In genomic region chr10:25017247-25017590, GRCh38 we compare ENCODE assay signal across 8 cellular contexts. TPM values are rescaled to one million over a fixed set of nuclear protein-coding genes. Genes with fewer than 3 reads are reported as not detected.
A peak's percentile ranks its signal among the peaks of the same experiment; 100 is the strongest.
DNase-seq lines count a peak whose midpoint lies in the region; ATAC-seq and TF ChIP-seq lines count a peak whose summit lies in the region.

No MANE protein-coding gene starts in this region.

- 2 to 8% (median 6%) methylated on average over 8 of the region's 8 CpGs for WGBS in adipose tissue, 3 donors

- POLR2A ChIA-PET in HCT116 (lab: Charles Lee) = no interaction called here

- H4K20me1 ChIP-seq in HCT116 (ENCODE audit: insufficient read depth) = no peaks in the 10 kb centered on the region

- TF ChIP-seq CTCF in GM10266 (IDR thresholded peaks at IDR 0.05; ENCODE audit: control insufficient read depth, insufficient read depth, low read depth, missing control alignments) = no peak
- TF ChIP-seq CTCF in HCT116 (IDR thresholded peaks at IDR 0.05 in 2 of 3, conservative IDR thresholded peaks at IDR 0.05 in 1 of 3; ENCODE audit: borderline replicate concordance in 1 of 3, insufficient read depth in 1 of 3, low read depth in 2 of 3, low read length in 2 of 3) = no peak

- CTCF ChIA-PET in HCT116 (lab: Charles Lee) = no interaction called here

- ATAC-seq in HCT116 = no peak
- no peak for ATAC-seq in GM21825 (IDR thresholded peaks at IDR 0.05; ENCODE audit: unreplicated experiment)

- H3K4me2 ChIP-seq in HCT116 (ENCODE audit: low read length) = peak overlapping the region; percentile 71

- H3K9me2 ChIP-seq in HCT116 (ENCODE audit: insufficient read depth) = no peaks in the 10 kb centered on the region

- H3K4me3 ChIP-seq in HCT116 (replicated peaks in 1 of 2; ENCODE audit: low read depth in 1 of 2, low read length in 2 of 2) = peak overlapping the region; percentile 55 to 61

- TF ChIP-seq RAD21 in HCT116 (IDR thresholded peaks at IDR 0.05; ENCODE audit: low read depth) = no peak

- TSS peak; percentile 87 for BruUV-seq in HCT116 (replicated peaks; lab: Mats Ljungman, UMichigan)

- H2AFZ ChIP-seq in HCT116 (ENCODE audit: low read depth, low read length, poor library complexity, severe bottlenecking) = no peak overlapping the region

- peak; percentile 24 for DNase-seq in GM10266 (ENCODE audit: extremely low spot score)
- no peak for DNase-seq in HCT116 (ENCODE audit: low read depth, low spot score)
- peak; percentile 61 for DNase-seq in NCI-H2227 treated with DMSO at 0.1 percent for 48 hours (lab: John Stamatoyannopoulos, UW)
- peak; percentile 12 for DNase-seq in iPS-NIHi7 (ENCODE audit: extremely low spot score)
- peak; percentile 3 to 14 for DNase-seq in stimulated activated CD4-positive, alpha-beta T cell treated with anti-CD3 and anti-CD28 coated beads, Interleukin-1b, Interleukin-23, amount 100 ng/mL, for 4 hours (ENCODE audit: low read depth in 2 of 2)
- DNase-seq in islet precursor cell = no peak

- H3K79me2 ChIP-seq in HCT116 (ENCODE audit: insufficient read depth, low read length) = no peaks in the 10 kb centered on the region

- no peaks in the 10 kb centered on the region for H3K9me3 ChIP-seq in HCT116 (ENCODE audit: control insufficient read depth in 1 of 2, insufficient read depth in 1 of 2, low read depth in 1 of 2, low read length in 2 of 2)

- intact Hi-C loops in HCT116 (cut with micrococcal nuclease) = loop anchor here (2.0 kb wide), 2 partner anchors 46 to 292 kb away; no protein-coding TSS in a partner anchor

- H3K27ac ChIP-seq in HCT116 (ENCODE audit: low read depth, low read length) (peak overlapping the region; percentile 92), adipose tissue (ENCODE audit: low read depth, low read length) (peak overlapping the region; percentile 38)

- no peaks in the 10 kb centered on the region for H3K27me3 ChIP-seq in HCT116 (ENCODE audit: insufficient read depth, low read length)

- peaks cover 10 to 29% of the 10 kb centered on the region in 2 experiments; a peak in 3 of 4 replicates for H3K4me1 ChIP-seq in HCT116 (ENCODE audit: control insufficient read depth in 1 of 2, insufficient read depth in 2 of 2, low read length in 2 of 2)

- no peaks in the 10 kb centered on the region for H3K36me3 ChIP-seq in HCT116 (ENCODE audit: control insufficient read depth in 1 of 2, insufficient read depth in 2 of 2, low read length in 2 of 2)

- RAD21 ChIA-PET in HCT116 (lab: Charles Lee; ENCODE audit: low non-redundant PET in 1 of 2, low total read pairs in 2 of 2, uncharacterized antibody in 2 of 2, unreplicated experiment in 2 of 2) = no interaction called here

- no peak for TF ChIP-seq POLR2A in HCT116 (IDR thresholded peaks at IDR 0.05; ENCODE audit: borderline replicate concordance, extremely low read depth, insufficient read depth, insufficient read length)

- H3K9ac ChIP-seq in HCT116 (ENCODE audit: low read length) = peak overlapping the region; percentile 66

TF ChIP-seq in HCT116, 20 proteins besides CTCF, POLR2A, EP300 and RAD21:
- no peak for TF ChIP-seq JUND (IDR thresholded peaks at IDR 0.05)
- no peak for TF ChIP-seq SP1 (IDR thresholded peaks at IDR 0.05; ENCODE audit: low read depth)
- TF ChIP-seq EZH2 (IDR thresholded peaks at IDR 0.05) = no peak
- no peak for TF ChIP-seq SRF (IDR thresholded peaks at IDR 0.05; ENCODE audit: low read depth)
- no peak for TF ChIP-seq CBX3 (IDR thresholded peaks at IDR 0.05; ENCODE audit: low read depth)
- no peak for TF ChIP-seq ATF3 (IDR thresholded peaks at IDR 0.05)
- no peak for TF ChIP-seq YY1 (IDR thresholded peaks at IDR 0.05; ENCODE audit: extremely low read depth, insufficient replicate concordance, low read depth, low read length)
- no peak for TF ChIP-seq POLR2AphosphoS5 (IDR thresholded peaks at IDR 0.05; ENCODE audit: low read depth, low read length)
- no peak for TF ChIP-seq ZFX (IDR thresholded peaks at IDR 0.05)
- no peak for TF ChIP-seq EGR1 (IDR thresholded peaks at IDR 0.05; ENCODE audit: low read depth)
- TF ChIP-seq ZBTB33 (IDR thresholded peaks at IDR 0.05; ENCODE audit: extremely low read depth, insufficient replicate concordance, low read length) = no peak
- TF ChIP-seq MAX (IDR thresholded peaks at IDR 0.05) = no peak
- no peak for TF ChIP-seq SIN3A (IDR thresholded peaks at IDR 0.05; ENCODE audit: low read depth)
- TF ChIP-seq ELF1 (IDR thresholded peaks at IDR 0.05; ENCODE audit: borderline replicate concordance, low read depth) = no peak
- no peak for TF ChIP-seq ZNF274 (IDR thresholded peaks at IDR 0.05; ENCODE audit: low read depth, low read length)
- TF ChIP-seq TCF7L2 (IDR thresholded peaks at IDR 0.05; ENCODE audit: borderline replicate concordance, extremely low read depth, insufficient read depth, insufficient read length) = no peak
- TF ChIP-seq EZH2phosphoT487 (IDR thresholded peaks at IDR 0.05; ENCODE audit: borderline replicate concordance) = no peak
- TF ChIP-seq REST (IDR thresholded peaks at IDR 0.05; ENCODE audit: low read depth) = no peak

RNA-seq across cellular contexts. Expression of gene THNSL1, which starts 0.8 kb away (rescaled TPM):
- 7.7 TPM for total RNA-seq in HCT116 (2021; ENCODE audit: unreplicated experiment)
- polyA plus RNA-seq in HCT116 (2012) = 1.7 and 2.8 TPM in 2 replicates
- 1 to 10 TPM in 2 of 3 donors, under 1 TPM in 1; 0.80 to 2.1 (median 1.7) TPM for polyA plus RNA-seq in adipose tissue

RNA-seq across cellular contexts. Expression of gene ENKUR, which starts 1.3 kb away (rescaled TPM):
- total RNA-seq in HCT116 (2021; ENCODE audit: unreplicated experiment) = 0.32 TPM
- 0.06 and 0.08 TPM in 2 replicates for polyA plus RNA-seq in HCT116 (2012)
- under 1 TPM in 2 of 3 donors, not detected in 1; 0.01 to 0.16 TPM for polyA plus RNA-seq in adipose tissue

Comparison
In these comparisons a context has a peak if more than half of its experiments do, and no peak if none do; other contexts are left out.
1. DNase-seq: peak in GM10266 (single experiment), NCI-H2227 treated with DMSO at 0.1 percent for 48 hours (single experiment), iPS-NIHi7 (single experiment) and stimulated activated CD4-positive, alpha-beta T cell treated with anti-CD3 and anti-CD28 coated beads, Interleukin-1b, Interleukin-23, amount 100 ng/mL, for 4 hours (2 of 2); none in HCT116 (single experiment) and islet precursor cell (single experiment).